ENCODE assay signal across 1 cellular context in genomic region chr6:12064538-12064937, GRCh38.
TF ChIP-seq lines count a peak whose summit lies in the region.

No MANE protein-coding gene starts in this region.

TF ChIP-seq in WTC11, 78 proteins besides CTCF, POLR2A, EP300 and RAD21 (continued from another document):
- no peak for TF ChIP-seq ATF6 (CRISPR knock-in tag; IDR thresholded peaks at IDR 0.05)
